In genomic region chr16:74367636-74368001, GRCh38 we compare ENCODE assay signal across 8 cellular contexts. TPM values are rescaled to one million over a fixed set of nuclear protein-coding genes. Genes with fewer than 3 reads are reported as not detected.
DNase-seq lines count a peak whose midpoint lies in the region; ATAC-seq and TF ChIP-seq lines count a peak whose summit lies in the region.
"Not testable (repeated sequence)": the region's sequence is repeated elsewhere in the genome, so short reads cannot be mapped to it uniquely, and the experiment has no call there.

No MANE protein-coding gene starts in this region.

- not testable (repeated sequence) for H3K36me3 Mint-ChIP-seq in activated CD4-positive, alpha-beta T cell treated with anti-CD3 and anti-CD28 coated beads, Interleukin-2, amount 10 ng/mL, durations not matched to agents 7 days and 5 days (ENCODE audit: low read depth)

- peak overlapping the region; percentile 67 to 69 for H3K9ac ChIP-seq in colonic mucosa (ENCODE audit: low read depth in 2 of 2, low read length in 2 of 2)

- H3K27me3 ChIP-seq in colonic mucosa; aorta (ENCODE audit: control insufficient read depth in 1 of 2, insufficient read depth in 2 of 2, low read length in 1 of 2): not testable (repeated sequence)

- H3K4me3 Mint-ChIP-seq in activated CD4-positive, alpha-beta T cell treated with anti-CD3 and anti-CD28 coated beads, Interleukin-2, amount 10 ng/mL, durations not matched to agents 7 days and 5 days, result peak overlapping the region; percentile 93

- not testable (repeated sequence) for H3K9me3 ChIP-seq in colonic mucosa; aorta (ENCODE audit: control insufficient read depth, low read length)

- peak overlapping the region; percentile 92 for H3K27ac Mint-ChIP-seq in activated CD4-positive, alpha-beta T cell treated with anti-CD3 and anti-CD28 coated beads, Interleukin-2, amount 10 ng/mL, durations not matched to agents 7 days and 5 days

- H3K9me3 Mint-ChIP-seq in activated CD4-positive, alpha-beta T cell treated with anti-CD3 and anti-CD28 coated beads, Interleukin-2, amount 10 ng/mL, durations not matched to agents 7 days and 5 days, result not testable (repeated sequence)

- intact Hi-C loops in colonic mucosa (cut with DNase I); posterior vena cava (cut with DNase I); aorta (cut with DNase I): not testable (repeated sequence)

- peak overlapping the region; percentile 79 for H3K4me3 ChIP-seq in LNCaP clone FGC (ENCODE audit: low read depth, low read length)
- peak overlapping the region; percentile 84 for H3K4me3 ChIP-seq in colonic mucosa
- peak overlapping the region; percentile 81 to 100 for H3K4me3 ChIP-seq in aorta (ENCODE audit: low read length in 2 of 2)

- not testable (repeated sequence) for H3K27me3 Mint-ChIP-seq in activated CD4-positive, alpha-beta T cell treated with anti-CD3 and anti-CD28 coated beads, Interleukin-2, amount 10 ng/mL, durations not matched to agents 7 days and 5 days

- WGBS in aorta, 2 donors, result 0% methylated on average over 26 to 30 of the region's 30 CpGs

- not testable (repeated sequence) for DNase-seq in LNCaP clone FGC (ENCODE audit: low read depth)
- peak; percentile 57 for DNase-seq in activated CD4-positive, alpha-beta T cell treated with anti-CD3 and anti-CD28 coated beads, Interleukin-2, amount 10 ng/mL, durations not matched to agents 7 days and 5 days
- DNase-seq in colonic mucosa (peak; percentile 38), iPS-NIHi11 (ENCODE audit: low spot score) (peak; percentile 49), posterior vena cava (ENCODE audit: low spot score) (peak; percentile 92), aorta (peak; percentile 72 to 89)

- peak overlapping the region; percentile 72 for H3K27ac ChIP-seq in colonic mucosa
- peak overlapping the region in 1 of 2 donors; percentile 86 for H3K27ac ChIP-seq in aorta (ENCODE audit: low read depth in 1 of 2, low read length in 2 of 2)

- ATAC-seq in GM18499 (IDR thresholded peaks at IDR 0.05; ENCODE audit: insufficient read depth, unreplicated experiment) (peak; percentile 28), HG02571 (IDR thresholded peaks at IDR 0.05; ENCODE audit: unreplicated experiment) (peak; percentile 46), aorta (ENCODE audit: low FRiP score) (peak; percentile 58)

- not testable (repeated sequence) for H3K4me1 ChIP-seq in colonic mucosa; aorta (ENCODE audit: control insufficient read depth in 1 of 2, insufficient read depth in 2 of 2, low read length in 2 of 2)

- H3K36me3 ChIP-seq in colonic mucosa; aorta (ENCODE audit: control insufficient read depth in 1 of 2, insufficient read depth in 2 of 2, low read length in 1 of 2): not testable (repeated sequence)

- peaks cover 16% of the 10 kb centered on the region for H3K4me1 Mint-ChIP-seq in activated CD4-positive, alpha-beta T cell treated with anti-CD3 and anti-CD28 coated beads, Interleukin-2, amount 10 ng/mL, durations not matched to agents 7 days and 5 days

- POLR2A ChIA-PET in activated CD4-positive, alpha-beta T cell treated with anti-CD3 and anti-CD28 coated beads, Interleukin-2, amount 10 ng/mL, durations not matched to agents 7 days and 5 days (lab: Charles Lee), result not testable (repeated sequence)

- TF ChIP-seq CTCF in LNCaP clone FGC (IDR thresholded peaks at IDR 0.05; ENCODE audit: control insufficient read depth, extremely low read depth, insufficient read depth); colonic mucosa (IDR thresholded peaks at IDR 0.05): not testable (repeated sequence)

- CTCF ChIA-PET in activated CD4-positive, alpha-beta T cell treated with anti-CD3 and anti-CD28 coated beads, Interleukin-2, amount 10 ng/mL, durations not matched to agents 7 days and 5 days (lab: Charles Lee), result not testable (repeated sequence)

RNA-seq across cellular contexts. Expression of gene NPIPB15, which starts 8.5 kb away (rescaled TPM):
- total RNA-seq in activated CD4-positive, alpha-beta T cell treated with anti-CD3 and anti-CD28 coated beads, Interleukin-2, amount 10 ng/mL, durations not matched to agents 7 days and 5 days, result 1 to 10 TPM; 2.9 to 3.8 TPM
- total RNA-seq in colonic mucosa (1 to 10 TPM in 1 of 2 donors, under 1 TPM in 1; 0.88 to 8.9 TPM), posterior vena cava (1 to 10 TPM; 2.6 to 2.7 TPM), aorta (1 to 10 TPM; 2.8 to 9.0 TPM)
- polyA plus RNA-seq in aorta, result 10 to 100 TPM in 1 of 2 donors, 1 to 10 TPM in 1; 3.1 to 77.5 TPM

RNA-seq across cellular contexts. Expression of gene CLEC18B, which starts 53.7 kb away (rescaled TPM):
- 1 to 10 TPM; 1.4 to 1.9 TPM for total RNA-seq in activated CD4-positive, alpha-beta T cell treated with anti-CD3 and anti-CD28 coated beads, Interleukin-2, amount 10 ng/mL, durations not matched to agents 7 days and 5 days
- total RNA-seq in colonic mucosa (1 to 10 TPM; 1.6 to 1.9 TPM), posterior vena cava (under 1 TPM; 0.52 to 0.60 TPM), aorta (1 to 10 TPM; 1.2 to 3.0 TPM)
- 1 to 10 TPM in 1 of 2 donors, under 1 TPM in 1; 0.75 to 6.5 TPM for polyA plus RNA-seq in aorta
